In the genomic region with DNA sequence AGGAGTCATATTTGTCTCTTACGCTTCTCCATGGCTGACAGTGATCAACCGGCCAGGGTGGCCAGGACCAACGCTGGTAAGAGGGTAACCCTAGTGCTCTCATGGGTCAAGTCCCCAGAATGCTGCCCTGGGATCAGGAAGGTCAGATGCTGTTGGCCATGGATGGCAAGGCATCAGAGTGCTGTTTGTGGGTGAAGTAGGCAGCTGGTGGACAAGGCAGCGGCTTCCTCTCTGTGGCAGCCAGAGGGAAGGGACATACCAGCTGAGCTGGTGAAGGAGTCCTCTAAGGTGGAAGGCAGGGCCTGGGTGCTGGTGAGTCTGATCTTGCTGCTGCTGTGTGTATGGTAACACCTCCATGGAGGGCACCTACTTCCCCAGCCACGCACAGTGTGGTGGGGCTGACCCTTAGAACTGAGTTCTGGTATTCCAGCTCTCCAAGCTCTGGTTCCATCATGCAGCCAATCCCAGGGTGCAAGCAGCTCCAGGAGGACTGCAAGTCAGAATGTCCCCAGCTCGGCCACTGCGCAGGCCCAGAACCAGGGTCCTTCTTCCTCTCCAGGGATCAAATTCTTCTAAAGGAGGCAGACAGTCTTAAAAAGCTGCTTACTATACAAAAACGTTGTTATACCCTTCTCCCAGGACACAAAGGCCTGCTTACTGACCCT, we compare ENCODE assay signal across 30 cellular contexts. TPM values are rescaled to one million over a fixed set of nuclear protein-coding genes. Genes with fewer than 3 reads are reported as not detected.
"Had no signal": no experiment of that assay in that cellular context is flagged by ENCODE, and none has a peak within 500 bp of the region (broad histone marks: within the 10 kb centered on the region; RNA-seq: fewer than 3 reads in every experiment).

No MANE protein-coding gene starts in this region.

- H3K4me3 Mint-ChIP-seq: activated CD4-positive, alpha-beta T cell treated with anti-CD3 and anti-CD28 coated beads, Interleukin-2, amount 10 ng/mL, durations not matched to agents 24 days and 14 days; activated CD8-positive, alpha-beta T cell treated with anti-CD3 and anti-CD28 coated beads for 36 hours; activated naive CD8-positive, alpha-beta T cell treated with anti-CD3 and anti-CD28 coated beads for 36 hours; activated T-helper 17 cell treated with anti-CD3 and anti-CD28 coated beads, Interleukin-2, amount 50 U/mL, for 72 hours; T-helper 1 cell treated with Interleukin-12 subunit alpha and Interleukin-12 subunit beta and Interleukin-4 antibody, amounts not matched to agents 30 μg/mL and 1 μg/mL, for 36 hours; T-helper 2 cell treated with Interferon-gamma antibody and Interleukin-4, amounts not matched to agents 5 μg/mL and 100 μg/mL, for 36 hours had no signal

- H3K9me3 Mint-ChIP-seq: activated CD8-positive, alpha-beta T cell treated with anti-CD3 and anti-CD28 coated beads for 36 hours; activated naive CD8-positive, alpha-beta T cell treated with anti-CD3 and anti-CD28 coated beads for 36 hours had no signal

- DNase-seq: activated CD4-positive, alpha-beta T cell treated with anti-CD3 and anti-CD28 coated beads, Interleukin-2, amount 10 ng/mL, durations not matched to agents 24 days and 14 days; activated CD4-positive, alpha-beta T cell treated with anti-CD3 and anti-CD28 coated beads, Interleukin-2, amount 50 U/mL, for 4 hours; activated CD8-positive, alpha-beta T cell treated with anti-CD3 and anti-CD28 coated beads for 36 hours; activated effector memory CD4-positive, alpha-beta T cell treated with anti-CD3 and anti-CD28 coated beads, Interleukin-2, amount 50 U/mL, for 16 hours; activated naive CD4-positive, alpha-beta T cell; activated naive CD4-positive, alpha-beta T cell treated with anti-CD3 and anti-CD28 coated beads, Interleukin-2, amount 50 U/mL, for 16 hours; activated naive CD8-positive, alpha-beta T cell treated with anti-CD3 and anti-CD28 coated beads for 36 hours; activated T-cell treated with anti-CD3 and anti-CD28 coated beads for 4 hours; activated T-cell treated with anti-CD3 and anti-CD28 coated beads, Interleukin-2, amount 50 U/mL, for 48 hours; amniotic stem cell; aorta; brain microvascular endothelial cell; central memory CD4-positive, alpha-beta T cell; MV-4-11; NCI-H1092; NCI-H1436 treated with DMSO at 0.1 percent for 48 hours; NCI-H1694 treated with DMSO at 0.1 percent for 48 hours; NCI-H2029; NCI-H345; NCI-H524 treated with DMSO at 0.1 percent for 48 hours; PC-9; SIG-M5 had no signal

- ATAC-seq: activated CD8-positive, alpha-beta T cell treated with anti-CD3 and anti-CD28 coated beads for 36 hours; activated T-helper 17 cell treated with anti-CD3 and anti-CD28 coated beads, Interleukin-2, amount 50 U/mL, for 72 hours; K562; Right ventricle myocardium inferior had no signal

- H3K27ac Mint-ChIP-seq: activated CD4-positive, alpha-beta T cell treated with anti-CD3 and anti-CD28 coated beads, Interleukin-2, amount 10 ng/mL, durations not matched to agents 24 days and 14 days; activated CD8-positive, alpha-beta T cell treated with anti-CD3 and anti-CD28 coated beads for 36 hours; activated naive CD8-positive, alpha-beta T cell treated with anti-CD3 and anti-CD28 coated beads for 36 hours; activated T-helper 17 cell treated with anti-CD3 and anti-CD28 coated beads, Interleukin-2, amount 50 U/mL, for 72 hours; T-helper 1 cell treated with Interleukin-12 subunit alpha and Interleukin-12 subunit beta and Interleukin-4 antibody, amounts not matched to agents 30 μg/mL and 1 μg/mL, for 36 hours; T-helper 2 cell treated with Interferon-gamma antibody and Interleukin-4, amounts not matched to agents 5 μg/mL and 100 μg/mL, for 36 hours had no signal

- H3K36me3 Mint-ChIP-seq: activated naive CD8-positive, alpha-beta T cell treated with anti-CD3 and anti-CD28 coated beads for 36 hours had no signal

- H3K4me1 Mint-ChIP-seq: activated CD4-positive, alpha-beta T cell treated with anti-CD3 and anti-CD28 coated beads, Interleukin-2, amount 10 ng/mL, durations not matched to agents 24 days and 14 days; activated naive CD8-positive, alpha-beta T cell treated with anti-CD3 and anti-CD28 coated beads for 36 hours; activated T-helper 17 cell treated with anti-CD3 and anti-CD28 coated beads, Interleukin-2, amount 50 U/mL, for 72 hours had no signal

- H3K27ac ChIP-seq: brain microvascular endothelial cell, PC-9, RWPE1 had no signal

- H3K4me3 ChIP-seq: K562, PC-9 had no signal

RNA-seq across cellular contexts. Expression of a gene that starts 13.4 kb away (rescaled TPM):
- total RNA-seq: activated CD4-positive, alpha-beta T cell treated with anti-CD3 and anti-CD28 coated beads, Interleukin-2, amount 10 ng/mL, durations not matched to agents 24 days and 14 days; activated CD8-positive, alpha-beta memory T cell treated with anti-CD3 and anti-CD28 coated beads for 36 hours; activated CD8-positive, alpha-beta T cell treated with anti-CD3 and anti-CD28 coated beads for 36 hours; activated naive CD8-positive, alpha-beta T cell treated with anti-CD3 and anti-CD28 coated beads for 36 hours; activated T-helper 17 cell treated with anti-CD3 and anti-CD28 coated beads, Interleukin-2, amount 50 U/mL, for 72 hours; OCI-LY7; PC-9 had no signal
